Comparison of ENCODE assay signal across 1 cellular context in the genomic region with DNA sequence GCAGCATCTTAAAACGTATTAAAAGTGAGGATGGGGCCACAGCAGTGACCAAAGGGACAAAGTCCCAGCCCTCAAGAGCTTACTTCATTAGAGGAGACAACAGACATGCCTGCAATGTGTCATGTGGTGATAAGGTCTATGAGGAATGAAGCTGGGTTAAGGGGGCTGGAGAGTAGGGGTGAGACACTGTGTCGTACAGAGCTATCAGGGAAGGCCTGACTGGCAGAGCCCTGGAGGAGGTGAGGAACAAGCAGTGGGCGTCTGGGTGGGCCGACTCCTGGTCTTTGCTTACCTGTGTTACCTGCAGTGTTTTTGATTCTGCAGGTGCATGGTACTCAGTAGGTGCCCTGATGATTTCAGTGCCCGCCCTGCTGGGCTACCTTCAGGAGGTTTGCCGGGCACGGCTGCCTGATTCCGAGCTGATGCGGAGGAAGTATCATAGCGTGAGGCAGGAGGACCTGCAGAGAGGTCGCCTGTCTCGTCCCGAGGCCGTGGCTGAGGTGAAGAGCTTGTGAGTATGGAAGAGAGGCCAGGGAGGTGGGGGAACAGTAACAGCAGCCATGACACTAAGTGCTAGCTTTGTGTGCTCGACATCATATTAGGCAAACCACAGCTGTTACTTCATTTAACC.
TF ChIP-seq lines count a peak whose summit lies in the region.

No MANE protein-coding gene starts in this region.

TF ChIP-seq in K562, 482 proteins besides CTCF, POLR2A, EP300 and RAD21 (continues in another document):
- TF ChIP-seq, protein P1, sequence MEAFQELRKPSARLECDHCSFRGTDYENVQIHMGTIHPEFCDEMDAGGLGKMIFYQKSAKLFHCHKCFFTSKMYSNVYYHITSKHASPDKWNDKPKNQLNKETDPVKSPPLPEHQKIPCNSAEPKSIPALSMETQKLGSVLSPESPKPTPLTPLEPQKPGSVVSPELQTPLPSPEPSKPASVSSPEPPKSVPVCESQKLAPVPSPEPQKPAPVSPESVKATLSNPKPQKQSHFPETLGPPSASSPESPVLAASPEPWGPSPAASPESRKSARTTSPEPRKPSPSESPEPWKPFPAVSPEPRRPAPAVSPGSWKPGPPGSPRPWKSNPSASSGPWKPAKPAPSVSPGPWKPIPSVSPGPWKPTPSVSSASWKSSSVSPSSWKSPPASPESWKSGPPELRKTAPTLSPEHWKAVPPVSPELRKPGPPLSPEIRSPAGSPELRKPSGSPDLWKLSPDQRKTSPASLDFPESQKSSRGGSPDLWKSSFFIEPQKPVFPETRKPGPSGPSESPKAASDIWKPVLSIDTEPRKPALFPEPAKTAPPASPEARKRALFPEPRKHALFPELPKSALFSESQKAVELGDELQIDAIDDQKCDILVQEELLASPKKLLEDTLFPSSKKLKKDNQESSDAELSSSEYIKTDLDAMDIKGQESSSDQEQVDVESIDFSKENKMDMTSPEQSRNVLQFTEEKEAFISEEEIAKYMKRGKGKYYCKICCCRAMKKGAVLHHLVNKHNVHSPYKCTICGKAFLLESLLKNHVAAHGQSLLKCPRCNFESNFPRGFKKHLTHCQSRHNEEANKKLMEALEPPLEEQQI (IDR thresholded peaks at IDR 0.05) = no peak
- TF ChIP-seq GTF2F1 (IDR thresholded peaks at IDR 0.05; ENCODE audit: low read depth, low read length) (no peak), MTA2 (IDR thresholded peaks at IDR 0.05; ENCODE audit: low read depth) (peak; percentile 45; the same call in 1 of the 2 replicates), ZBTB17 (CRISPR knock-in tag; IDR thresholded peaks at IDR 0.05) (no peak), ZNF224 (CRISPR knock-in tag; IDR thresholded peaks at IDR 0.05) (no peak), PTRF (tag; IDR thresholded peaks at IDR 0.05) (no peak), CHD4 (IDR thresholded peaks at IDR 0.05; ENCODE audit: insufficient read depth, insufficient replicate concordance, low read depth, low read length, poor library complexity, severe bottlenecking) (no peak), TSC22D4 (tag; IDR thresholded peaks at IDR 0.05) (no peak), FOXA1 (IDR thresholded peaks at IDR 0.05; ENCODE audit: borderline replicate concordance) (no peak), MEIS2 (IDR thresholded peaks at IDR 0.05; ENCODE audit: partially characterized antibody) (peak; percentile 79), FOS (IDR thresholded peaks at IDR 0.05; ENCODE audit: extremely low read depth, insufficient read length) (no peak), ZSCAN32 (CRISPR knock-in tag; IDR thresholded peaks at IDR 0.05) (no peak), PKNOX1 (IDR thresholded peaks at IDR 0.05) (peak; percentile 45; the same call in 1 of the 2 replicates), LEF1 (IDR thresholded peaks at IDR 0.05) (no peak), E2F4 (CRISPR knock-in tag; IDR thresholded peaks at IDR 0.05; ENCODE audit: low read depth) (no peak), ZNF778 (CRISPR knock-in tag; IDR thresholded peaks at IDR 0.05) (no peak), MTA3 (IDR thresholded peaks at IDR 0.05; ENCODE audit: borderline replicate concordance) (0 out of 2 replicates have a peak, but pooled peaks have one; percentile 38), ZBTB12 (CRISPR knock-in tag; IDR thresholded peaks at IDR 0.05) (no peak), HNRNPL (IDR thresholded peaks at IDR 0.05; ENCODE audit: low read depth, low read length) (no peak), MBD1 (CRISPR knock-in tag; IDR thresholded peaks at IDR 0.05) (no peak), NFYB (IDR thresholded peaks at IDR 0.05; ENCODE audit: extremely low read depth, insufficient read length) (no peak), BMI1 (IDR thresholded peaks at IDR 0.05; ENCODE audit: low read length) (no peak), CREB1 (IDR thresholded peaks at IDR 0.05) (no peak), CREB1 (CRISPR knock-in tag; IDR thresholded peaks at IDR 0.05) (no peak), TARDBP (IDR thresholded peaks at IDR 0.05) (no peak), ARID2 (IDR thresholded peaks at IDR 0.05) (no peak), DIDO1 (tag; IDR thresholded peaks at IDR 0.05; ENCODE audit: low read depth) (no peak), ZSCAN29 (IDR thresholded peaks at IDR 0.05) (no peak), NCOR1 (IDR thresholded peaks at IDR 0.05) (peak; percentile 63), TEAD2 (tag; IDR thresholded peaks at IDR 0.05) (no peak), SOX6 (IDR thresholded peaks at IDR 0.05) (0 out of 2 replicates have a peak, but pooled peaks have one; percentile 35), UBTF (IDR thresholded peaks at IDR 0.05; ENCODE audit: borderline replicate concordance in 1 of 2, low read depth in 2 of 2, low read length in 2 of 2) (no peak), ZBED1 (IDR thresholded peaks at IDR 0.05) (no peak), BRD4 (IDR thresholded peaks at IDR 0.05) (no peak), ETS2 (tag; IDR thresholded peaks at IDR 0.05; ENCODE audit: borderline replicate concordance, poor library complexity, severe bottlenecking) (no peak), SMARCA4 (IDR thresholded peaks at IDR 0.05) (peak; percentile 66), FOXJ2 (tag; IDR thresholded peaks at IDR 0.05) (no peak), ZFP91 (CRISPR knock-in tag; IDR thresholded peaks at IDR 0.05) (no peak), CBFA2T3 (IDR thresholded peaks at IDR 0.05) (peak; percentile 81), NCOA4 (IDR thresholded peaks at IDR 0.05; ENCODE audit: partially characterized antibody) (no peak), KDM4B (IDR thresholded peaks at IDR 0.05; ENCODE audit: borderline replicate concordance in 2 of 2, low read depth in 1 of 2) (no peak), ILF3 (IDR thresholded peaks at IDR 0.05; ENCODE audit: borderline replicate concordance) (no peak), ZNF780A (CRISPR knock-in tag; IDR thresholded peaks at IDR 0.05) (no peak), DDX20 (tag; IDR thresholded peaks at IDR 0.05; ENCODE audit: low read depth) (no peak), ERF (CRISPR knock-in tag; IDR thresholded peaks at IDR 0.05) (no peak), PML (IDR thresholded peaks at IDR 0.05; ENCODE audit: low read length) (no peak), ARID1B (IDR thresholded peaks at IDR 0.05) (peak; percentile 85), ZFP36 (IDR thresholded peaks at IDR 0.05; ENCODE audit: low read depth, low read length, partially characterized antibody) (no peak)
- TF ChIP-seq, protein P2, sequence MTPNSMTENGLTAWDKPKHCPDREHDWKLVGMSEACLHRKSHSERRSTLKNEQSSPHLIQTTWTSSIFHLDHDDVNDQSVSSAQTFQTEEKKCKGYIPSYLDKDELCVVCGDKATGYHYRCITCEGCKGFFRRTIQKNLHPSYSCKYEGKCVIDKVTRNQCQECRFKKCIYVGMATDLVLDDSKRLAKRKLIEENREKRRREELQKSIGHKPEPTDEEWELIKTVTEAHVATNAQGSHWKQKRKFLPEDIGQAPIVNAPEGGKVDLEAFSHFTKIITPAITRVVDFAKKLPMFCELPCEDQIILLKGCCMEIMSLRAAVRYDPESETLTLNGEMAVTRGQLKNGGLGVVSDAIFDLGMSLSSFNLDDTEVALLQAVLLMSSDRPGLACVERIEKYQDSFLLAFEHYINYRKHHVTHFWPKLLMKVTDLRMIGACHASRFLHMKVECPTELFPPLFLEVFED (CRISPR knock-in tag; conservative IDR thresholded peaks at IDR 0.05) = no peak
- TF ChIP-seq, protein P3, sequence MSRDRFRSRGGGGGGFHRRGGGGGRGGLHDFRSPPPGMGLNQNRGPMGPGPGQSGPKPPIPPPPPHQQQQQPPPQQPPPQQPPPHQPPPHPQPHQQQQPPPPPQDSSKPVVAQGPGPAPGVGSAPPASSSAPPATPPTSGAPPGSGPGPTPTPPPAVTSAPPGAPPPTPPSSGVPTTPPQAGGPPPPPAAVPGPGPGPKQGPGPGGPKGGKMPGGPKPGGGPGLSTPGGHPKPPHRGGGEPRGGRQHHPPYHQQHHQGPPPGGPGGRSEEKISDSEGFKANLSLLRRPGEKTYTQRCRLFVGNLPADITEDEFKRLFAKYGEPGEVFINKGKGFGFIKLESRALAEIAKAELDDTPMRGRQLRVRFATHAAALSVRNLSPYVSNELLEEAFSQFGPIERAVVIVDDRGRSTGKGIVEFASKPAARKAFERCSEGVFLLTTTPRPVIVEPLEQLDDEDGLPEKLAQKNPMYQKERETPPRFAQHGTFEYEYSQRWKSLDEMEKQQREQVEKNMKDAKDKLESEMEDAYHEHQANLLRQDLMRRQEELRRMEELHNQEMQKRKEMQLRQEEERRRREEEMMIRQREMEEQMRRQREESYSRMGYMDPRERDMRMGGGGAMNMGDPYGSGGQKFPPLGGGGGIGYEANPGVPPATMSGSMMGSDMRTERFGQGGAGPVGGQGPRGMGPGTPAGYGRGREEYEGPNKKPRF (IDR thresholded peaks at IDR 0.05; ENCODE audit: low read depth, low read length) = no peak
- TF ChIP-seq, protein P4, sequence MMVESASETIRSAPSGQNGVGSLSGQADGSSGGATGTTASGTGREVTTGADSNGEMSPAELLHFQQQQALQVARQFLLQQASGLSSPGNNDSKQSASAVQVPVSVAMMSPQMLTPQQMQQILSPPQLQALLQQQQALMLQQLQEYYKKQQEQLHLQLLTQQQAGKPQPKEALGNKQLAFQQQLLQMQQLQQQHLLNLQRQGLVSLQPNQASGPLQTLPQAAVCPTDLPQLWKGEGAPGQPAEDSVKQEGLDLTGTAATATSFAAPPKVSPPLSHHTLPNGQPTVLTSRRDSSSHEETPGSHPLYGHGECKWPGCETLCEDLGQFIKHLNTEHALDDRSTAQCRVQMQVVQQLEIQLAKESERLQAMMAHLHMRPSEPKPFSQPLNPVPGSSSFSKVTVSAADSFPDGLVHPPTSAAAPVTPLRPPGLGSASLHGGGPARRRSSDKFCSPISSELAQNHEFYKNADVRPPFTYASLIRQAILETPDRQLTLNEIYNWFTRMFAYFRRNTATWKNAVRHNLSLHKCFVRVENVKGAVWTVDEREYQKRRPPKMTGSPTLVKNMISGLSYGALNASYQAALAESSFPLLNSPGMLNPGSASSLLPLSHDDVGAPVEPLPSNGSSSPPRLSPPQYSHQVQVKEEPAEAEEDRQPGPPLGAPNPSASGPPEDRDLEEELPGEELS (CRISPR knock-in tag; IDR thresholded peaks at IDR 0.05; ENCODE audit: borderline replicate concordance) = no peak
